Comparison of ENCODE assay signal across 1 cellular context in genomic region chr20:32685541-32686529, GRCh38.
A peak's percentile ranks its signal among the peaks of the same experiment; 100 is the strongest.
TF ChIP-seq lines count a peak whose summit lies in the region.

No MANE protein-coding gene starts in this region.

TF ChIP-seq in HepG2, 621 proteins besides CTCF, POLR2A, EP300 and RAD21 (continued from another document and continues in another):
- TF ChIP-seq ZBTB4 (CRISPR knock-in tag; IDR thresholded peaks at IDR 0.05; ENCODE audit: borderline replicate concordance) (peak; percentile 90; the same call in 1 of the 2 replicates), ADNP (CRISPR knock-in tag; IDR thresholded peaks at IDR 0.05) (peak; percentile 10; the same call in 1 of the 2 replicates), KAT2B (IDR thresholded peaks at IDR 0.05; ENCODE audit: borderline replicate concordance, low read depth, low read length) (peak; percentile 78; the same call in 1 of the 2 replicates), FIP1L1 (IDR thresholded peaks at IDR 0.05; ENCODE audit: borderline replicate concordance, insufficient read depth, low read depth, low read length) (no peak), CCDC6 (CRISPR knock-in tag; IDR thresholded peaks at IDR 0.05) (no peak), DBP (CRISPR knock-in tag; IDR thresholded peaks at IDR 0.05; ENCODE audit: not compliant biosample characterization) (no peak), ZNF281 (CRISPR knock-in tag; IDR thresholded peaks at IDR 0.05; ENCODE audit: borderline replicate concordance) (peak; percentile 73), TFDP2 (CRISPR knock-in tag; IDR thresholded peaks at IDR 0.05) (peak; percentile 90), ZNF20 (CRISPR knock-in tag; IDR thresholded peaks at IDR 0.05) (peak; percentile 81; the same call in 1 of the 2 replicates), CC2D1A (CRISPR knock-in tag; IDR thresholded peaks at IDR 0.05) (peak; percentile 68), ZNF382 (CRISPR knock-in tag; IDR thresholded peaks at IDR 0.05; ENCODE audit: borderline replicate concordance) (no peak), PBX3 (CRISPR knock-in tag; IDR thresholded peaks at IDR 0.05; ENCODE audit: borderline replicate concordance) (no peak), ZNF160 (CRISPR knock-in tag; IDR thresholded peaks at IDR 0.05) (peak; percentile 53; the same call in 1 of the 2 replicates), HMG20A (CRISPR knock-in tag; IDR thresholded peaks at IDR 0.05; ENCODE audit: borderline replicate concordance) (peak; percentile 96), ZNF333 (CRISPR knock-in tag; IDR thresholded peaks at IDR 0.05; ENCODE audit: borderline replicate concordance) (peak; percentile 24; the same call in 1 of the 2 replicates), TAF1 (CRISPR knock-in tag; IDR thresholded peaks at IDR 0.05) (peak; percentile 75), ZNF839 (CRISPR knock-in tag; IDR thresholded peaks at IDR 0.05; ENCODE audit: borderline replicate concordance) (no peak), WIZ (CRISPR knock-in tag; IDR thresholded peaks at IDR 0.05) (no peak), IKZF1 (IDR thresholded peaks at IDR 0.05) (no peak), ZNF558 (CRISPR knock-in tag; IDR thresholded peaks at IDR 0.05; ENCODE audit: borderline replicate concordance) (peak; percentile 90; the same call in 1 of the 2 replicates), ZNF614 (CRISPR knock-in tag; IDR thresholded peaks at IDR 0.05; ENCODE audit: borderline replicate concordance) (peak; percentile 98), HMG20B (CRISPR knock-in tag; conservative IDR thresholded peaks at IDR 0.05) (peak; percentile 96), ZNF549 (CRISPR knock-in tag; IDR thresholded peaks at IDR 0.05) (peak; percentile 74; the same call in 1 of the 2 replicates), KDM4B (CRISPR knock-in tag; IDR thresholded peaks at IDR 0.05) (peak; percentile 97; the same call in 1 of the 2 replicates), DR1 (CRISPR knock-in tag; IDR thresholded peaks at IDR 0.05) (peak; percentile 79; the same call in 1 of the 2 replicates), ZNF883 (CRISPR knock-in tag; IDR thresholded peaks at IDR 0.05; ENCODE audit: not compliant biosample characterization) (peak; percentile 89), ZBTB44 (CRISPR knock-in tag; IDR thresholded peaks at IDR 0.05) (no peak), GLI4 (CRISPR knock-in tag; IDR thresholded peaks at IDR 0.05; ENCODE audit: borderline replicate concordance) (peak; percentile 84; the same call in 1 of the 2 replicates), CHCHD3 (CRISPR knock-in tag; IDR thresholded peaks at IDR 0.05) (peak; percentile 48; the same call in 1 of the 2 replicates), PPARG (CRISPR knock-in tag; conservative IDR thresholded peaks at IDR 0.05) (peak; percentile 95), PREB (CRISPR knock-in tag; IDR thresholded peaks at IDR 0.05) (no peak), GMEB1 (CRISPR knock-in tag; IDR thresholded peaks at IDR 0.05; ENCODE audit: borderline replicate concordance) (peak; percentile 67; the same call in 1 of the 2 replicates), MLLT10 (CRISPR knock-in tag; IDR thresholded peaks at IDR 0.05) (no peak), ETV5 (CRISPR knock-in tag; IDR thresholded peaks at IDR 0.05; ENCODE audit: borderline replicate concordance) (peak; percentile 82), RNF2 (conservative IDR thresholded peaks at IDR 0.05; ENCODE audit: low read depth) (no peak; the same call in 1 of the 2 replicates), ZNF251 (CRISPR knock-in tag; IDR thresholded peaks at IDR 0.05) (no peak), SP4 (CRISPR knock-in tag; IDR thresholded peaks at IDR 0.05) (peak; percentile 39; the same call in 1 of the 2 replicates), ZBTB8A (CRISPR knock-in tag; IDR thresholded peaks at IDR 0.05; ENCODE audit: borderline replicate concordance, low read depth) (peak; percentile 86; the same call in 1 of the 2 replicates), SKIL (CRISPR knock-in tag; IDR thresholded peaks at IDR 0.05; ENCODE audit: borderline replicate concordance) (peak; percentile 85; the same call in 1 of the 2 replicates), SRSF9 (IDR thresholded peaks at IDR 0.05; ENCODE audit: borderline replicate concordance, insufficient read depth, low read depth, low read length, poor library complexity, severe bottlenecking) (no peak), TOPORS (CRISPR knock-in tag; IDR thresholded peaks at IDR 0.05) (peak; percentile 96), ATF7-NPFF (CRISPR knock-in tag; IDR thresholded peaks at IDR 0.05; ENCODE audit: low read depth) (no peak; the same call in none of the 2 replicates), BCL6 (CRISPR knock-in tag; IDR thresholded peaks at IDR 0.05) (peak; percentile 100), FOXK1 (CRISPR knock-in tag; IDR thresholded peaks at IDR 0.05; ENCODE audit: borderline replicate concordance, low read depth) (peak; percentile 98), MEIS1 (CRISPR knock-in tag; IDR thresholded peaks at IDR 0.05; ENCODE audit: borderline replicate concordance) (peak; percentile 95; the same call in 1 of the 2 replicates), ZNF784 (CRISPR knock-in tag; IDR thresholded peaks at IDR 0.05; ENCODE audit: borderline replicate concordance) (peak; percentile 93; the same call in 1 of the 2 replicates), SMARCC2 (IDR thresholded peaks at IDR 0.05) (peak; percentile 91; the same call in 1 of the 2 replicates), YEATS2 (CRISPR knock-in tag; IDR thresholded peaks at IDR 0.05; ENCODE audit: borderline replicate concordance) (peak; percentile 85), ZNF749 (CRISPR knock-in tag; IDR thresholded peaks at IDR 0.05; ENCODE audit: borderline replicate concordance) (peak; percentile 63; the same call in 1 of the 2 replicates)
